ENCODE assay signal across 12 cellular contexts in genomic region chr10:117413928-117414618, GRCh38. TPM values are rescaled to one million over a fixed set of nuclear protein-coding genes. Genes with fewer than 3 reads are reported as not detected.
DNase-seq lines count a peak whose midpoint lies in the region; ATAC-seq, FAIRE-seq and TF ChIP-seq lines count a peak whose summit lies in the region.
"Had no signal": no experiment of that assay in that cellular context is flagged by ENCODE, and none has a peak within 500 bp of the region (broad histone marks: within the 10 kb centered on the region; RNA-seq: fewer than 3 reads in every experiment).

No MANE protein-coding gene starts in this region.

- H3K4me1 ChIP-seq in Panc1 (ENCODE audit: control insufficient read depth, insufficient read depth, low read length) (no peaks in the 10 kb centered on the region), right cardiac atrium (ENCODE audit: control insufficient read depth, insufficient read depth, low read length) (no peaks in the 10 kb centered on the region)

- intact Hi-C loops in Panc1 (cut with micrococcal nuclease; ENCODE audit: unreplicated experiment) (no loop called here), right cardiac atrium (cut with DNase I) (no loop called here)

- ATAC-seq in Panc1 (peak; percentile 42; the same call in 1 of the 2 replicates), GM21447 (IDR thresholded peaks at IDR 0.05; ENCODE audit: unreplicated experiment) (no peak), right cardiac atrium (no peak)

- no peak for TF ChIP-seq CTCF in Panc1 (IDR thresholded peaks at IDR 0.05)

- WGBS in right cardiac atrium: 16% methylated on average over 1 of the region's 1 CpG

- H3K9me3 ChIP-seq in Panc1 (ENCODE audit: control insufficient read depth, insufficient read depth, low read depth, low read length) (no peaks in the 10 kb centered on the region), right cardiac atrium (ENCODE audit: control insufficient read depth, low read length) (no peaks in the 10 kb centered on the region)
- H3K9me3 ChIP-seq: suprapubic skin had no signal

- H3K4me3 ChIP-seq in Panc1 (ENCODE audit: low read depth in 2 of 2, low read length in 2 of 2) (no peak overlapping the region), right cardiac atrium (ENCODE audit: low read length) (no peak overlapping the region)
- H3K4me3 ChIP-seq: suprapubic skin had no signal

- no peak for FAIRE-seq in urothelium cell line (lab: Jason Lieb, UNC)

- no TSS peak for BruUV-seq in Panc1 (replicated peaks; lab: Mats Ljungman, UMichigan)

- in situ Hi-C loops in Panc1 (cut with HindIII; ENCODE audit: low pct_unique_long_range_greater_than_20kb, low sequenced_read_pairs): no loop called here

- no peaks in the 10 kb centered on the region for H3K36me3 ChIP-seq in Panc1 (ENCODE audit: control insufficient read depth, insufficient read depth, low read length)
- H3K36me3 ChIP-seq: suprapubic skin had no signal

- H3K27me3 ChIP-seq in Panc1 (ENCODE audit: control insufficient read depth, insufficient read depth, low read length) (no peaks in the 10 kb centered on the region; the same call in 1 of the 2 replicates), right cardiac atrium (ENCODE audit: control insufficient read depth, insufficient read depth) (no peaks in the 10 kb centered on the region)
- H3K27me3 ChIP-seq: suprapubic skin had no signal

- POLR2A ChIA-PET in Panc1 (lab: Charles Lee): no interaction called here

- CTCF ChIA-PET in Panc1 (lab: Charles Lee): no interaction called here

- peak; percentile 36 for DNase-seq in NCI-H2029 treated with DMSO at 0.1 percent for 48 hours (lab: John Stamatoyannopoulos, UW)
- no peak for DNase-seq in NCI-H2029 (lab: John Stamatoyannopoulos, UW)
- peak; percentile 27 for DNase-seq in Panc1 (ENCODE audit: low read depth, low spot score)
- peak; percentile 14 for DNase-seq in fibroblast of peridontal ligament (ENCODE audit: extremely low read depth)
- peak; percentile 9 for DNase-seq in urothelium cell line (ENCODE audit: low spot score)
- no peak for DNase-seq in NOMO-1 treated with dmso at 0.1 percent for 144 hours (lab: John Stamatoyannopoulos, UW; ENCODE audit: unreplicated experiment)
- no peak for DNase-seq in right cardiac atrium
- DNase-seq: activated T-cell treated with anti-CD3 and anti-CD28 coated beads, Interleukin-2, amount 50 U/mL, for 1 hour; occipital lobe; stimulated activated CD4-positive, alpha-beta T cell treated with anti-CD3 and anti-CD28 coated beads, Interleukin-12 subunit alpha, Interleukin-12 subunit beta, amount 100 ng/mL, for 4 hours had no signal

- H3K27ac ChIP-seq in Panc1 (ENCODE audit: low read length) (no peak overlapping the region), right cardiac atrium (ENCODE audit: low read length) (no peak overlapping the region)
- H3K27ac ChIP-seq: suprapubic skin had no signal

RNA-seq across cellular contexts. Expression of gene PDZD8, which starts 38.8 kb away (rescaled TPM):
- 44.7 TPM for total RNA-seq in Panc1 (2021; ENCODE audit: unreplicated experiment)
- 24.8 TPM for polyA plus RNA-seq in Panc1 (2012; ENCODE audit: insufficient read length)
- 10 to 100 TPM; 17.5 to 25.9 (median 24.4) TPM for total RNA-seq in right cardiac atrium
- polyA plus RNA-seq in right cardiac atrium: 3.7 TPM

Comparison
In these comparisons a context has a peak if more than half of its experiments do, and no peak if none do; other contexts are left out.
1. DNase-seq: peak in NCI-H2029 treated with DMSO at 0.1 percent for 48 hours (single experiment), Panc1 (single experiment), fibroblast of peridontal ligament (single experiment) and urothelium cell line (single experiment); none in NCI-H2029 (single experiment), NOMO-1 treated with dmso at 0.1 percent for 144 hours (single experiment) and right cardiac atrium (0 of 3).